Comparison of ENCODE assay signal across 28 cellular contexts in genomic region chr2:181440336-181440735, GRCh38.
"Had no signal": no experiment of that assay in that cellular context is flagged by ENCODE, and none has a peak within 500 bp of the region (broad histone marks: within the 10 kb centered on the region; RNA-seq: fewer than 3 reads in every experiment).

No MANE protein-coding gene starts in this region.

- H3K27me3 Mint-ChIP-seq: activated B cell treated with CpG ODN at 0.5 μM for 24 hours; activated CD8-positive, alpha-beta T cell treated with anti-CD3 and anti-CD28 coated beads for 36 hours; activated naive CD8-positive, alpha-beta T cell; activated T-helper 17 cell treated with anti-CD3 and anti-CD28 coated beads, Interleukin-2, amount 50 U/mL, for 72 hours; central memory CD8-positive, alpha-beta T cell; dendritic cell treated with granulocyte-macrophage colony-stimulating factor and Interleukin-4, amounts not matched to agents 40 ng/mL and 50 ng/mL, for 4 days had no signal

- H3K36me3 ChIP-seq: brain microvascular endothelial cell had no signal

- H3K27ac Mint-ChIP-seq: activated B cell treated with CpG ODN at 0.5 μM for 24 hours; activated CD8-positive, alpha-beta T cell treated with anti-CD3 and anti-CD28 coated beads for 36 hours; activated naive CD8-positive, alpha-beta T cell; activated T-helper 17 cell treated with anti-CD3 and anti-CD28 coated beads, Interleukin-2, amount 50 U/mL, for 72 hours; dendritic cell treated with granulocyte-macrophage colony-stimulating factor and Interleukin-4, amounts not matched to agents 40 ng/mL and 50 ng/mL, for 4 days; endodermal cell had no signal

- H3K4me3 Mint-ChIP-seq: activated B cell treated with CpG ODN at 0.5 μM for 24 hours; activated CD8-positive, alpha-beta T cell treated with anti-CD3 and anti-CD28 coated beads for 36 hours; activated naive CD8-positive, alpha-beta T cell; activated T-cell treated with anti-CD3 and anti-CD28 coated beads, Interleukin-2, amount 50 U/mL, for 4 hours; activated T-helper 17 cell treated with anti-CD3 and anti-CD28 coated beads, Interleukin-2, amount 50 U/mL, for 72 hours; central memory CD8-positive, alpha-beta T cell; dendritic cell treated with granulocyte-macrophage colony-stimulating factor and Interleukin-4, amounts not matched to agents 40 ng/mL and 50 ng/mL, for 4 days; endodermal cell had no signal

- H3K4me3 ChIP-seq: coronary artery, dorsolateral prefrontal cortex had no signal

- H3K36me3 Mint-ChIP-seq: activated naive CD8-positive, alpha-beta T cell had no signal

- H3K27ac ChIP-seq: brain microvascular endothelial cell, coronary artery, dorsolateral prefrontal cortex, VCaP had no signal

- ATAC-seq: activated CD4-positive, CD25-positive, alpha-beta regulatory T cell treated with anti-CD3 and anti-CD28 coated beads, Interleukin-2, amount 50 U/mL, for 24 hours; activated CD8-positive, alpha-beta T cell treated with anti-CD3 and anti-CD28 coated beads for 36 hours; activated T-cell treated with anti-CD3 and anti-CD28 coated beads, Interleukin-2, amount 50 U/mL, for 4 hours; activated T-helper 17 cell treated with anti-CD3 and anti-CD28 coated beads, Interleukin-2, amount 50 U/mL, for 72 hours; esophagus mucosa had no signal

- H3K27me3 ChIP-seq: brain microvascular endothelial cell had no signal

- H3K9me3 Mint-ChIP-seq: activated B cell treated with CpG ODN at 0.5 μM for 24 hours; activated CD8-positive, alpha-beta T cell treated with anti-CD3 and anti-CD28 coated beads for 36 hours; activated T-cell treated with anti-CD3 and anti-CD28 coated beads, Interleukin-2, amount 50 U/mL, for 4 hours; activated T-helper 17 cell treated with anti-CD3 and anti-CD28 coated beads, Interleukin-2, amount 50 U/mL, for 72 hours; central memory CD8-positive, alpha-beta T cell; dendritic cell treated with granulocyte-macrophage colony-stimulating factor and Interleukin-4, amounts not matched to agents 40 ng/mL and 50 ng/mL, for 4 days; endodermal cell had no signal

- DNase-seq: activated B cell treated with CpG ODN at 0.5 μM for 24 hours; activated CD4-positive, alpha-beta T cell treated with anti-CD3 and anti-CD28 coated beads for 48 hours; activated CD4-positive, alpha-beta T cell treated with anti-CD3 and anti-CD28 coated beads, Interleukin-2, amount 50 U/mL, for 1 hour; activated CD4-positive, alpha-beta T cell treated with anti-CD3 and anti-CD28 coated beads, Interleukin-2, amount 50 U/mL, for 48 hours; activated CD8-positive, alpha-beta memory T cell treated with anti-CD3 and anti-CD28 coated beads for 24 hours; activated CD8-positive, alpha-beta T cell treated with anti-CD3 and anti-CD28 coated beads for 36 hours; activated effector memory CD4-positive, alpha-beta T cell treated with Interleukin-2 at 50 U/mL for 16 hours; activated gamma-delta T cell treated with Interleukin-2 at 50 U/mL for 16 hours; activated naive CD4-positive, alpha-beta T cell treated with anti-CD3 and anti-CD28 coated beads, Interleukin-2, amount 50 U/mL, for 16 hours; activated naive CD4-positive, alpha-beta T cell treated with Interleukin-2 at 50 U/mL for 16 hours; activated T-cell treated with anti-CD3 and anti-CD28 coated beads, Interleukin-2, amount 50 U/mL, for 4 hours; amniotic stem cell; anterior cingulate cortex; brain microvascular endothelial cell; dorsolateral prefrontal cortex; effector memory CD4-positive, alpha-beta T cell; endodermal cell; foreskin fibroblast; head of caudate nucleus; hippocampal formation had no signal
